ENCODE assay signal across 17 cellular contexts in genomic region chr1:59238993-59239392, GRCh38. TPM values are rescaled to one million over a fixed set of nuclear protein-coding genes. Genes with fewer than 3 reads are reported as not detected.
A peak's percentile ranks its signal among the peaks of the same experiment; 100 is the strongest.
DNase-seq lines count a peak whose midpoint lies in the region; ATAC-seq and TF ChIP-seq lines count a peak whose summit lies in the region.
"Had no signal": no experiment of that assay in that cellular context is flagged by ENCODE, and none has a peak within 500 bp of the region (broad histone marks: within the 10 kb centered on the region; RNA-seq: fewer than 3 reads in every experiment).

No MANE protein-coding gene starts in this region.

- peak; percentile 74 for ATAC-seq in mucosa of descending colon
- ATAC-seq: PC-3 had no signal

- H3K36me3 ChIP-seq in mucosa of descending colon (ENCODE audit: low read depth) = no peaks in the 10 kb centered on the region

- H3K4me3 ChIP-seq in mucosa of descending colon = no peak overlapping the region

- no peaks in the 10 kb centered on the region for H3K9me3 ChIP-seq in mucosa of descending colon

- no peaks in the 10 kb centered on the region for H3K4me1 ChIP-seq in mucosa of descending colon (ENCODE audit: low read depth)

- intact Hi-C loops in mucosa of descending colon (cut with DNase I, micrococcal nuclease) = no loop called here

- no peak for TF ChIP-seq CTCF in mucosa of descending colon (IDR thresholded peaks at IDR 0.05)

- DNase-seq in NCI-H1105 treated with DMSO at 0.1 percent for 48 hours (lab: John Stamatoyannopoulos, UW) (peak; percentile 44), NCI-H1105 (lab: John Stamatoyannopoulos, UW) (no peak), NCI-H146 (lab: John Stamatoyannopoulos, UW) (peak; percentile 65), NCI-H748 (lab: John Stamatoyannopoulos, UW; ENCODE audit: unreplicated experiment) (peak; percentile 94), mucosa of descending colon (peak in 1 of 3 donors; percentile 19), NCI-H1694 (lab: John Stamatoyannopoulos, UW) (no peak), T1000 (lab: John Stamatoyannopoulos, UW) (no peak)
- DNase-seq: AML-193; CD8-positive, alpha-beta memory T cell; DMS79; Karpas-422; MV-4-11; NCI-H1694 treated with DMSO at 0.1 percent for 48 hours; NCI-H2171; NCI-H510A; PC-3; RPMI8226 had no signal

RNA-seq across cellular contexts. Expression of gene FGGY, which starts 57.9 kb away (rescaled TPM):
- 10 to 100 TPM; 25.2 to 38.3 (median 36.6) TPM for total RNA-seq in mucosa of descending colon

Comparison
In these comparisons a context has a peak if more than half of its experiments do, and no peak if none do; other contexts are left out.
1. DNase-seq: peak in NCI-H1105 treated with DMSO at 0.1 percent for 48 hours (single experiment), NCI-H146 (single experiment) and NCI-H748 (single experiment); none in NCI-H1105 (single experiment), NCI-H1694 (single experiment) and T1000 (single experiment).